ENCODE assay signal across 8 cellular contexts in genomic region chr2:20422679-20423271, GRCh38. TPM values are rescaled to one million over a fixed set of nuclear protein-coding genes. Genes with fewer than 3 reads are reported as not detected.
DNase-seq lines count a peak whose midpoint lies in the region; ATAC-seq and TF ChIP-seq lines count a peak whose summit lies in the region.

No MANE protein-coding gene starts in this region.

- H3K4me1 ChIP-seq in DND-41 (ENCODE audit: insufficient read depth, low read length), result no peaks in the 10 kb centered on the region

- H3K4me3 Mint-ChIP-seq in stimulated activated naive B cell treated with anti-CD40 and anti-IgM and Interleukin-4, amounts not matched to agents 10 μg/mL and 1 μg/mL and 100 μg/mL, for 72 hours, result no peak overlapping the region

- H3K36me3 Mint-ChIP-seq in stimulated activated naive B cell treated with anti-CD40 and anti-IgM and Interleukin-4, amounts not matched to agents 10 μg/mL and 1 μg/mL and 100 μg/mL, for 72 hours, result peaks cover 0 to 3% of the 10 kb centered on the region in 2 donors

- no peak overlapping the region for H3K9ac ChIP-seq in DND-41 (ENCODE audit: low read depth, low read length)
- H3K9ac ChIP-seq in neural cell (ENCODE audit: low read length), result no peak overlapping the region

- H3K9me3 Mint-ChIP-seq in stimulated activated naive B cell treated with anti-CD40 and anti-IgM and Interleukin-4, amounts not matched to agents 10 μg/mL and 1 μg/mL and 100 μg/mL, for 72 hours, result peaks cover 0 to 4% of the 10 kb centered on the region in 2 donors

- H3K79me2 ChIP-seq in DND-41 (ENCODE audit: insufficient read depth, low read length) (no peaks in the 10 kb centered on the region), neural cell (replicated peaks; ENCODE audit: insufficient read depth, low read length) (no peaks in the 10 kb centered on the region)

- H3K9me3 ChIP-seq in DND-41 (ENCODE audit: insufficient read depth, low read length, severe bottlenecking) (no peaks in the 10 kb centered on the region), neural cell (ENCODE audit: low read length) (no peaks in the 10 kb centered on the region)

- H2AFZ ChIP-seq in DND-41 (ENCODE audit: low read depth, low read length), result no peak overlapping the region
- H2AFZ ChIP-seq in neural cell (ENCODE audit: low read depth, low read length), result no peak overlapping the region

- H3K27me3 ChIP-seq in DND-41 (ENCODE audit: insufficient read depth, low read length, poor library complexity) (peaks cover 13% of the 10 kb centered on the region), neural cell (ENCODE audit: insufficient read depth, low read depth, low read length) (no peaks in the 10 kb centered on the region)

- no peaks in the 10 kb centered on the region for H3K27me3 Mint-ChIP-seq in stimulated activated naive B cell treated with anti-CD40 and anti-IgM and Interleukin-4, amounts not matched to agents 10 μg/mL and 1 μg/mL and 100 μg/mL, for 72 hours

- no peaks in the 10 kb centered on the region for H3F3A ChIP-seq in neural cell (ENCODE audit: insufficient read depth, low read length, poor library complexity, severe bottlenecking)

- H4K20me1 ChIP-seq in DND-41 (ENCODE audit: insufficient read depth, low read length), result no peaks in the 10 kb centered on the region
- no peaks in the 10 kb centered on the region for H4K20me1 ChIP-seq in neural cell (ENCODE audit: insufficient read depth)

- no peaks in the 10 kb centered on the region for H3K9me2 ChIP-seq in neural cell (ENCODE audit: insufficient read depth, low read length)

- no peak for ATAC-seq in DND-41 (ENCODE audit: insufficient read depth, low read depth)
- ATAC-seq in stimulated activated naive B cell treated with anti-CD40 and anti-IgM and Interleukin-4, amounts not matched to agents 10 μg/mL and 1 μg/mL and 100 μg/mL, for 72 hours (replicated peaks), result no peak

- DNase-seq in DND-41 (no peak), LHCN-M2 (ENCODE audit: low read depth) (peak; percentile 71), coronary artery (ENCODE audit: low spot score) (peak; percentile 73), UCSD-AML1 (lab: John Stamatoyannopoulos, UW; ENCODE audit: unreplicated experiment) (no peak), NCI-H510A treated with DMSO at 0.1 percent for 48 hours (lab: John Stamatoyannopoulos, UW) (no peak)
- DNase-seq in stimulated activated naive CD4-positive, alpha-beta T cell (lab: John Stamatoyannopoulos, UW), result no peak
- no peak for DNase-seq in stimulated activated naive B cell treated with anti-CD40 and anti-IgM and Interleukin-4, amounts not matched to agents 10 μg/mL and 1 μg/mL and 100 μg/mL, for 72 hours

- no peak for TF ChIP-seq EP300 in neural cell (conservative IDR thresholded peaks at IDR 0.05; ENCODE audit: poor library complexity, severe bottlenecking)

- H3K27ac Mint-ChIP-seq in stimulated activated naive B cell treated with anti-CD40 and anti-IgM and Interleukin-4, amounts not matched to agents 10 μg/mL and 1 μg/mL and 100 μg/mL, for 72 hours, result no peak overlapping the region

- no peaks in the 10 kb centered on the region for H3K36me3 ChIP-seq in DND-41 (ENCODE audit: insufficient read depth, low read length)
- H3K36me3 ChIP-seq in neural cell (ENCODE audit: insufficient read depth, low read length), result no peaks in the 10 kb centered on the region

- peak; percentile 28 for TF ChIP-seq RAD21 in neural cell (conservative IDR thresholded peaks at IDR 0.05)

- peaks cover 25 to 39% of the 10 kb centered on the region in 2 donors for H3K4me1 Mint-ChIP-seq in stimulated activated naive B cell treated with anti-CD40 and anti-IgM and Interleukin-4, amounts not matched to agents 10 μg/mL and 1 μg/mL and 100 μg/mL, for 72 hours

- TF ChIP-seq CTCF in DND-41 (IDR thresholded peaks at IDR 0.05; ENCODE audit: borderline replicate concordance, extremely low read depth, low read length, poor library complexity, severe bottlenecking) (peak; percentile 39), coronary artery (IDR thresholded peaks at IDR 0.05) (no peak), neural cell (IDR thresholded peaks at IDR 0.05; ENCODE audit: poor library complexity, severe bottlenecking) (peak; percentile 26)

- H3K4me2 ChIP-seq in DND-41 (ENCODE audit: insufficient read depth, low read length) (no peak overlapping the region), neural cell (ENCODE audit: low read length) (no peak overlapping the region)

- H3K27ac ChIP-seq in DND-41 (ENCODE audit: low read length) (no peak overlapping the region), coronary artery (peak overlapping the region; percentile 67 to 94), neural cell (ENCODE audit: low read length) (no peak overlapping the region)

- H3K4me3 ChIP-seq in DND-41 (ENCODE audit: low read depth in 1 of 2, low read length in 2 of 2), result no peak overlapping the region
- H3K4me3 ChIP-seq in coronary artery, result peak overlapping the region; percentile 45
- no peak overlapping the region for H3K4me3 ChIP-seq in neural cell (ENCODE audit: low read length)

TF ChIP-seq in neural cell, 6 proteins besides CTCF, POLR2A, EP300 and RAD21:
- no peak for TF ChIP-seq EZH2 (IDR thresholded peaks at IDR 0.05; ENCODE audit: borderline replicate concordance, insufficient read depth, low read length, poor library complexity, severe bottlenecking)
- no peak for TF ChIP-seq POLR2AphosphoS5 (IDR thresholded peaks at IDR 0.05)
- TF ChIP-seq SMC3 (conservative IDR thresholded peaks at IDR 0.05; ENCODE audit: poor library complexity), result no peak
- TF ChIP-seq REST (IDR thresholded peaks at IDR 0.05; ENCODE audit: borderline replicate concordance), result no peak
- no peak for TF ChIP-seq MXI1 (conservative IDR thresholded peaks at IDR 0.05; ENCODE audit: poor library complexity, severe bottlenecking)
- no peak for TF ChIP-seq TAF1 (IDR thresholded peaks at IDR 0.05; ENCODE audit: low read depth)

RNA-seq across cellular contexts. Expression of gene RHOB, which starts 24.1 kb away (rescaled TPM):
- total RNA-seq in LHCN-M2 (2014; rRNA removed), result 92.2 and 129 TPM in 2 replicates
- 96.1 TPM for polyA plus RNA-seq in LHCN-M2 (2012)
- 205 and 214 TPM in 2 replicates for polyA plus RNA-seq in neural cell
- polyA minus RNA-seq in neural cell, result 170 and 218 TPM in 2 replicates

Comparison
In these comparisons a context has a peak if more than half of its experiments do, and no peak if none do; other contexts are left out.
1. DNase-seq: peak in LHCN-M2 (single experiment) and coronary artery (single experiment); none in DND-41 (single experiment), UCSD-AML1 (single experiment), stimulated activated naive CD4-positive, alpha-beta T cell (0 of 6), NCI-H510A treated with DMSO at 0.1 percent for 48 hours (single experiment) and stimulated activated naive B cell treated with anti-CD40 and anti-IgM and Interleukin-4, amounts not matched to agents 10 μg/mL and 1 μg/mL and 100 μg/mL, for 72 hours (single experiment).
2. H3K27ac ChIP-seq: peak in coronary artery (2 of 2); none in DND-41 (single experiment) and neural cell (single experiment).